Comparison of ENCODE assay signal across 18 cellular contexts in the genomic region with DNA sequence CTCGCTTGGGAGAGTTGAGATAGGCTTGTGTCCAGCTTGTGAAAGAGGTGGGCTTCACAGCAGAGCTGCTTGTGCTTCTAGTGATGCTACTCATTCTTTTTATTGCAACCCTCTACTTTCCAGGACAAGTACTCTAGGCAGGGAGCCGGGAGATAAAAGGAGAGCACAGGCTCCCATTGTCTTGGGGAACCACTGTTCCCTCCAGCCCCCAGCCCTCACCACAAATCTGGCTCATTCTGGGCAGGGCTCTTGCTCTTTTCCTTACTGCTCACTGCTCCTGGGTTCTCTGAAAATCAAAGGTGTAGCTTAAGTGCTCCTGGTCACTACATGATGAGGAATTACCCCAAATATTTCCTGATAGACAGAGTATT.
"Had no signal": no experiment of that assay in that cellular context is flagged by ENCODE, and none has a peak within 500 bp of the region (broad histone marks: within the 10 kb centered on the region; RNA-seq: fewer than 3 reads in every experiment).

No MANE protein-coding gene starts in this region.

- H3K27me3 ChIP-seq: cardiac muscle cell, esophagus squamous epithelium, gastroesophageal sphincter, spleen, upper lobe of left lung had no signal

- H3K9me3 ChIP-seq: esophagus squamous epithelium, gastroesophageal sphincter, spleen, upper lobe of left lung had no signal

- H3K4me3 ChIP-seq: cardiac muscle cell, esophagus squamous epithelium, gastroesophageal sphincter, lung, spleen, upper lobe of left lung had no signal

- FAIRE-seq: TTC549 had no signal

- ATAC-seq: activated CD4-positive, alpha-beta T cell treated with anti-CD3 and anti-CD28 coated beads for 36 hours; activated T-cell treated with anti-CD3 and anti-CD28 coated beads, Interleukin-2, amount 50 U/mL, for 72 hours; gastroesophageal sphincter; naive thymus-derived CD8-positive, alpha-beta T cell; T-cell had no signal

- H3K36me3 ChIP-seq: cardiac muscle cell, esophagus squamous epithelium had no signal

- H3K27ac ChIP-seq: cardiac muscle cell, esophagus squamous epithelium, gastroesophageal sphincter, spleen, upper lobe of left lung had no signal

- DNase-seq: activated CD4-positive, alpha-beta T cell treated with anti-CD3 and anti-CD28 coated beads for 36 hours; activated CD4-positive, alpha-beta T cell treated with anti-CD3 and anti-CD28 coated beads, Interleukin-2, amount 50 U/mL, for 4 hours; activated effector memory CD4-positive, alpha-beta T cell treated with Interleukin-2 at 50 U/mL for 16 hours; activated naive CD4-positive, alpha-beta T cell treated with anti-CD3 and anti-CD28 coated beads for 36 hours; activated naive CD8-positive, alpha-beta T cell treated with anti-CD3 and anti-CD28 coated beads, Interleukin-2, amount 10 ng/mL, durations not matched to agents 7 days and 5 days; activated T-cell treated with anti-CD3 and anti-CD28 coated beads, Interleukin-2, amount 50 U/mL, for 72 hours; esophagus squamous epithelium; islet precursor cell; naive thymus-derived CD8-positive, alpha-beta T cell; spleen; stimulated activated CD4-positive, alpha-beta T cell treated with anti-CD3 and anti-CD28 coated beads, Interleukin-4, amount 100 ng/mL, for 1 hour; stimulated activated naive CD4-positive, alpha-beta T cell; T-cell; upper lobe of left lung had no signal
